Comparison of ENCODE assay signal across 21 cellular contexts in genomic region chr1:28811369-28811765, GRCh38. TPM values are rescaled to one million over a fixed set of nuclear protein-coding genes. Genes with fewer than 3 reads are reported as not detected.
"Had no signal": no experiment of that assay in that cellular context is flagged by ENCODE, and none has a peak within 500 bp of the region (broad histone marks: within the 10 kb centered on the region; RNA-seq: fewer than 3 reads in every experiment).

No MANE protein-coding gene starts in this region.

- H3K9me3 ChIP-seq: ovary, tibial artery, vagina had no signal

- H3K36me3 Mint-ChIP-seq: activated CD8-positive, alpha-beta memory T cell treated with anti-CD3 and anti-CD28 coated beads, Interleukin-2, amount 10 ng/mL, durations not matched to agents 7 days and 5 days; memory B cell; natural killer cell treated with Interleukin-12 subunit alpha and Interleukin-12 subunit beta and Interleukin-15 and Interleukin-18, amount 100 ng/mL, for 72 hours; stimulated activated naive B cell treated with anti-CD40 and anti-IgM and Interleukin-4, amounts not matched to agents 10 μg/mL and 1 μg/mL and 100 μg/mL, for 72 hours had no signal

- H3K27ac ChIP-seq: hepatocyte, ovary, tibial artery, vagina had no signal

- FAIRE-seq: bronchial epithelial cell had no signal

- H3K27me3 ChIP-seq: ovary had no signal

- H3K4me3 ChIP-seq: hepatocyte, ovary, tibial artery, vagina had no signal

- DNase-seq: activated CD4-positive, alpha-beta T cell treated with anti-CD3 and anti-CD28 coated beads for 1 hour; activated CD4-positive, alpha-beta T cell treated with anti-CD3 and anti-CD28 coated beads, Interleukin-2, amount 50 U/mL, for 4 hours; activated CD8-positive, alpha-beta memory T cell treated with anti-CD3 and anti-CD28 coated beads, Interleukin-2, amount 10 ng/mL, durations not matched to agents 7 days and 5 days; activated naive CD4-positive, alpha-beta T cell treated with anti-CD3 and anti-CD28 coated beads for 36 hours; activated naive CD8-positive, alpha-beta T cell treated with anti-CD3 and anti-CD28 coated beads, Interleukin-2, amount 50 U/mL, for 24 hours; activated T-cell treated with anti-CD3 and anti-CD28 coated beads, Interleukin-2, amount 50 U/mL, for 1 hour; aorta; dermis blood vessel endothelial cell; left ventricle myocardium superior; ovary; stimulated activated CD4-positive, alpha-beta T cell treated with anti-CD3 and anti-CD28 coated beads, Interleukin-12 subunit alpha, Interleukin-12 subunit beta, amount 100 ng/mL, for 4 hours; stimulated activated naive B cell treated with anti-CD40 and anti-IgM and Interleukin-4, amounts not matched to agents 10 μg/mL and 1 μg/mL and 100 μg/mL, for 72 hours; T-helper 1 cell; tibial artery had no signal

- H3K79me2 ChIP-seq: hepatocyte had no signal

- H3K27ac Mint-ChIP-seq: activated CD8-positive, alpha-beta memory T cell treated with anti-CD3 and anti-CD28 coated beads, Interleukin-2, amount 10 ng/mL, durations not matched to agents 7 days and 5 days; activated naive CD4-positive, alpha-beta T cell treated with anti-CD3 and anti-CD28 coated beads for 36 hours; activated naive CD8-positive, alpha-beta T cell treated with anti-CD3 and anti-CD28 coated beads, Interleukin-2, amount 50 U/mL, for 24 hours; activated T-helper 2 cell treated with anti-CD3 and anti-CD28 coated beads, Interferon-gamma antibody, Interleukin-2, Interleukin-4, amounts not matched to agents 10 μg/mL and 5 μg/mL and 100 μg/mL, durations not matched to agents 14 hours and 24 hours and 36 hours; memory B cell; natural killer cell treated with Interleukin-12 subunit alpha and Interleukin-12 subunit beta and Interleukin-15 and Interleukin-18, amount 100 ng/mL, for 72 hours; stimulated activated naive B cell treated with anti-CD40 and anti-IgM and Interleukin-4, amounts not matched to agents 10 μg/mL and 1 μg/mL and 100 μg/mL, for 72 hours had no signal

- H3K36me3 ChIP-seq: ovary, tibial artery, vagina had no signal

- H3K4me1 ChIP-seq: vagina had no signal

- H3K9me3 Mint-ChIP-seq: activated naive CD4-positive, alpha-beta T cell treated with anti-CD3 and anti-CD28 coated beads for 36 hours; activated naive CD8-positive, alpha-beta T cell treated with anti-CD3 and anti-CD28 coated beads, Interleukin-2, amount 50 U/mL, for 24 hours; activated T-helper 2 cell treated with anti-CD3 and anti-CD28 coated beads, Interferon-gamma antibody, Interleukin-2, Interleukin-4, amounts not matched to agents 10 μg/mL and 5 μg/mL and 100 μg/mL, durations not matched to agents 14 hours and 24 hours and 36 hours; memory B cell; natural killer cell treated with Interleukin-12 subunit alpha and Interleukin-12 subunit beta and Interleukin-15 and Interleukin-18, amount 100 ng/mL, for 72 hours; stimulated activated naive B cell treated with anti-CD40 and anti-IgM and Interleukin-4, amounts not matched to agents 10 μg/mL and 1 μg/mL and 100 μg/mL, for 72 hours had no signal

- H3K4me3 Mint-ChIP-seq: activated CD8-positive, alpha-beta memory T cell treated with anti-CD3 and anti-CD28 coated beads, Interleukin-2, amount 10 ng/mL, durations not matched to agents 7 days and 5 days; activated naive CD4-positive, alpha-beta T cell treated with anti-CD3 and anti-CD28 coated beads for 36 hours; activated naive CD8-positive, alpha-beta T cell treated with anti-CD3 and anti-CD28 coated beads, Interleukin-2, amount 50 U/mL, for 24 hours; memory B cell; natural killer cell treated with Interleukin-12 subunit alpha and Interleukin-12 subunit beta and Interleukin-15 and Interleukin-18, amount 100 ng/mL, for 72 hours; stimulated activated naive B cell treated with anti-CD40 and anti-IgM and Interleukin-4, amounts not matched to agents 10 μg/mL and 1 μg/mL and 100 μg/mL, for 72 hours had no signal

- H2AFZ ChIP-seq: hepatocyte had no signal

RNA-seq across cellular contexts. Expression of gene OPRD1, which starts 0.6 kb away (rescaled TPM):
- total RNA-seq: activated CD8-positive, alpha-beta memory T cell treated with anti-CD3 and anti-CD28 coated beads, Interleukin-2, amount 10 ng/mL, durations not matched to agents 7 days and 5 days; activated naive CD4-positive, alpha-beta T cell treated with anti-CD3 and anti-CD28 coated beads for 36 hours; activated T-helper 2 cell treated with anti-CD3 and anti-CD28 coated beads, Interferon-gamma antibody, Interleukin-2, Interleukin-4, amounts not matched to agents 10 μg/mL and 5 μg/mL and 100 μg/mL, durations not matched to agents 14 hours and 24 hours and 36 hours; aorta; esophagus mucosa; left ventricle myocardium superior; natural killer cell treated with Interleukin-12 subunit alpha and Interleukin-12 subunit beta and Interleukin-15 and Interleukin-18, amount 100 ng/mL, for 72 hours had no signal
